ENCODE assay signal across 1 cellular context in genomic region chr9:18707078-18707477, GRCh38.
TF ChIP-seq lines count a peak whose summit lies in the region.

No MANE protein-coding gene starts in this region.

TF ChIP-seq in IMR-90, 13 proteins besides CTCF, POLR2A, EP300 and RAD21:
- TF ChIP-seq RFX5 (IDR thresholded peaks at IDR 0.05; ENCODE audit: low read depth, low read length): no peak
- no peak for TF ChIP-seq BHLHE40 (IDR thresholded peaks at IDR 0.05; ENCODE audit: low read depth, low read length)
- TF ChIP-seq CEBPB (IDR thresholded peaks at IDR 0.05; ENCODE audit: low read depth, low read length): 0 out of 2 replicates have a peak, but pooled peaks have one; percentile 4
- TF ChIP-seq CHD1 (IDR thresholded peaks at IDR 0.05; ENCODE audit: low read depth, low read length): no peak
